ENCODE assay signal across 22 cellular contexts in the genomic region with DNA sequence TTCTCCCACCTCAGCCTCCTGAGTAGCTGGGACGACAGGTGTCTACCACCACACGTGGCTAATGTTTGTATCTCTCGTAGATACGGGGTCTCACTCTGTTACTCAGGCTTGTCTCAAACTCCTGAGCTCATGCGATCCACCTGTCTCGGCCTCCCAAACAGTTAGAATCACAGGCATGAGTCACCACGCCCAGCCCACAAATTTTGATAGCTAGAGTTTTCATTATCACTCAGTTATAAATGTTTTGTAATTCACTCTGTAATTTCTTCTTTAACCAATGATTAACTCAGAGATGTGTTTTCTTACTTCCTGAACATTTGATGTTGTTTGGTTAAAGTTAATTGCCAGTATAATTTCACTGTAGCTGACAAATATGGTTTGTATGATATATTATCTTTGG.
"Had no signal": no experiment of that assay in that cellular context is flagged by ENCODE, and none has a peak within 500 bp of the region (broad histone marks: within the 10 kb centered on the region; RNA-seq: fewer than 3 reads in every experiment).

No MANE protein-coding gene starts in this region.

- H3K4me3 ChIP-seq: MG63, SJSA1, SK-N-MC had no signal

- DNase-seq: IMR-90, Karpas-422, KG1, MG63, NCI-H1092, NCI-H1105 treated with DMSO at 0.1 percent for 48 hours, NCI-H1417 treated with DMSO at 0.1 percent for 48 hours, NCI-H146, NCI-H1694 treated with DMSO at 0.1 percent for 48 hours, NCI-H1930, NCI-H2081, NCI-H2107, NCI-H2227 treated with DMSO at 0.1 percent for 48 hours, NCI-H524, NCI-H526 treated with DMSO at 0.1 percent for 48 hours, NCI-H774, Right ventricle myocardium superior, RPMI8226, SIG-M5 had no signal

- H3K4me1 ChIP-seq: SJSA1 had no signal

- H3K27me3 ChIP-seq: MG63, SJSA1 had no signal

- ATAC-seq: HepG2 had no signal

- H3K27ac ChIP-seq: SJSA1, SK-N-MC had no signal

- H3K36me3 ChIP-seq: MG63, SJSA1 had no signal
